In the genomic region with DNA sequence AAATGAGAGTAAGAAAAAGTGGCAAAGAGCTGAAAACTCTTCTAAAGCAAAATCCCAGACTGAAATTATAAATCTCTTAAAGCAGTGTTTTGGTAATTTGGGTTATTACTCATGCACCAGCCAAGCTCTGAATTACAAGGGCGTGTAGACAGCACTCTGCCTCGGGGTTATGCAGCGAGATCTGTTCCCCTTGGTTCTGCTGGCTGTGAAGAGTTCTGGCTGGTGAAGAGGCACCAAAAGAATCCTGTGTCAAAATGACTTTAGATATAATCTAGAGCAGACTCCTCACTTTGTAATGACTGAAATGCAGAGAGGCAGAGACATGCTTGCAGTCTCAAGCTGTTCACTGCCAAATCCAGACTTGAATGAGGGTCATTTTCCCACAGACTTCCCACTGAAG, we compare ENCODE assay signal across 15 cellular contexts.
DNase-seq lines count a peak whose midpoint lies in the region.
"Had no signal": no experiment of that assay in that cellular context is flagged by ENCODE, and none has a peak within 500 bp of the region (broad histone marks: within the 10 kb centered on the region; RNA-seq: fewer than 3 reads in every experiment).

No MANE protein-coding gene starts in this region.

- DNase-seq in ELF-1 (ENCODE audit: low read depth, low spot score): peak; percentile 60
- peak; percentile 17 for DNase-seq in RPMI7951 (ENCODE audit: low read depth)
- peak; percentile 47 for DNase-seq in foreskin melanocyte
- DNase-seq in renal cortical epithelial cell (ENCODE audit: low read depth): peak; percentile 36
- no peak for DNase-seq in T1000 (lab: John Stamatoyannopoulos, UW)
- DNase-seq in NCI-H226: no peak
- DNase-seq in cerebellar cortex (ENCODE audit: low spot score): no peak
- DNase-seq: activated CD4-positive, alpha-beta memory T cell treated with anti-CD3 and anti-CD28 coated beads, Interleukin-2, amount 10 ng/mL, durations not matched to agents 7 days and 5 days; activated T-cell treated with anti-CD3 and anti-CD28 coated beads, Interleukin-2, amount 50 U/mL, for 72 hours; central memory CD4-positive, alpha-beta T cell; effector CD4-positive, alpha-beta T cell; left lung; naive B cell; NCI-H2029; NCI-H69 had no signal

Comparison
In these comparisons a context has a peak if more than half of its experiments do, and no peak if none do; other contexts are left out.
1. DNase-seq: peak in ELF-1 (single experiment), RPMI7951 (single experiment), foreskin melanocyte (single experiment) and renal cortical epithelial cell (single experiment); none in T1000 (single experiment), NCI-H226 (single experiment) and cerebellar cortex (single experiment).